16 cellular contexts compared by ENCODE assay signal in genomic region chr9:131717719-131718460, GRCh38. TPM values are rescaled to one million over a fixed set of nuclear protein-coding genes. Genes with fewer than 3 reads are reported as not detected.
DNase-seq lines count a peak whose midpoint lies in the region; ATAC-seq, FAIRE-seq and TF ChIP-seq lines count a peak whose summit lies in the region.
"Had no signal": no experiment of that assay in that cellular context is flagged by ENCODE, and none has a peak within 500 bp of the region (broad histone marks: within the 10 kb centered on the region; RNA-seq: fewer than 3 reads in every experiment).

No MANE protein-coding gene starts in this region.

- H4K91ac ChIP-seq in neuronal stem cell (ENCODE audit: low read depth, low read length, poor library complexity) = no peak overlapping the region

- no peaks in the 10 kb centered on the region for H3K27me3 Mint-ChIP-seq in CD14-positive monocyte (ENCODE audit: low read depth in 3 of 3)
- no peaks in the 10 kb centered on the region for H3K27me3 Mint-ChIP-seq in IgD-negative memory B cell
- H3K27me3 Mint-ChIP-seq in effector memory CD8-positive, alpha-beta T cell = no peaks in the 10 kb centered on the region

- H3K4me1 ChIP-seq in neuronal stem cell (ENCODE audit: control insufficient read depth in 2 of 2, insufficient read depth in 1 of 2, low read depth in 1 of 2, low read length in 2 of 2) = no peaks in the 10 kb centered on the region

- TF ChIP-seq CTCF in CD14-positive monocyte (IDR thresholded peaks at IDR 0.05) (no peak), D721Med (IDR thresholded peaks at IDR 0.05; ENCODE audit: insufficient read depth, missing control alignments) (no peak)

- no peak overlapping the region for H2AK5ac ChIP-seq in neuronal stem cell (ENCODE audit: low read depth, low read length)

- ATAC-seq in effector memory CD8-positive, alpha-beta T cell (replicated peaks) = no peak
- no peak for ATAC-seq in sciatic nerve
- ATAC-seq: HCT116 had no signal

- H3K18ac ChIP-seq in neuronal stem cell (ENCODE audit: low read length) = no peak overlapping the region

- H3K4me1 Mint-ChIP-seq in CD14-positive monocyte = peaks cover 55% of the 10 kb centered on the region
- peaks cover 39 to 69% (median 61%) of the 10 kb centered on the region in 3 donors for H3K4me1 Mint-ChIP-seq in IgD-negative memory B cell
- H3K4me1 Mint-ChIP-seq in effector memory CD8-positive, alpha-beta T cell (ENCODE audit: low read depth in 2 of 2) = peaks cover 68 to 77% of the 10 kb centered on the region in 2 donors

- no peak overlapping the region for H2BK15ac ChIP-seq in neuronal stem cell (ENCODE audit: low read length)

- no CpG with 5 or more reads among the region's 14 CpGs for WGBS in neuronal stem cell (ENCODE audit: extremely low coverage in 2 of 2, insufficient read length in 2 of 2, insufficient replicate concordance in 1 of 2), 2 donors

- no peak overlapping the region for H3K14ac ChIP-seq in neuronal stem cell (ENCODE audit: low read length)

- H3K9me3 Mint-ChIP-seq in CD14-positive monocyte = peaks cover 0 to 2% (median 0%) of the 10 kb centered on the region in 7 donors
- H3K9me3 Mint-ChIP-seq in IgD-negative memory B cell = no peaks in the 10 kb centered on the region
- H3K9me3 Mint-ChIP-seq in effector memory CD8-positive, alpha-beta T cell = no peaks in the 10 kb centered on the region

- peak overlapping the region; percentile 4 for H2BK5ac ChIP-seq in neuronal stem cell (ENCODE audit: low read length)

- H3K27ac ChIP-seq in neuronal stem cell (replicated peaks; ENCODE audit: low read length) = no peak overlapping the region
- H3K27ac ChIP-seq: ovary, WERI-Rb-1 had no signal

- DNase-seq in CD14-positive monocyte (ENCODE audit: low spot score) (no peak), neuronal stem cell (ENCODE audit: low spot score) (no peak), D721Med (ENCODE audit: insufficient read length, low spot score) (no peak), sciatic nerve (ENCODE audit: low spot score) (no peak)
- DNase-seq in effector memory CD8-positive, alpha-beta T cell = no peak
- no peak for DNase-seq in stimulated activated CD4-positive, alpha-beta T cell treated with anti-CD3 and anti-CD28 coated beads, Interleukin-2, amount 100 ng/mL, for 48 hours
- DNase-seq in activated CD8-positive, alpha-beta memory T cell treated with anti-CD3 and anti-CD28 coated beads, Interleukin-2, amount 50 U/mL, for 48 hours = no peak
- DNase-seq: BE2C; mesenchymal stem cell; NCI-H1417 treated with DMSO at 0.1 percent for 48 hours; ovary; stimulated activated CD4-positive, alpha-beta T cell treated with anti-CD3 and anti-CD28 coated beads, Interleukin-12 subunit alpha, Interleukin-12 subunit beta, amount 100 ng/mL, for 4 hours; WERI-Rb-1 had no signal

- no peak overlapping the region for H3K4me3 Mint-ChIP-seq in CD14-positive monocyte
- H3K4me3 Mint-ChIP-seq in IgD-negative memory B cell = peak overlapping the region in 2 of 4 donors; percentile 70 to 71
- peak overlapping the region in 1 of 2 donors; percentile 39 for H3K4me3 Mint-ChIP-seq in effector memory CD8-positive, alpha-beta T cell

- H3K36me3 Mint-ChIP-seq in CD14-positive monocyte (peaks cover 78 to 79% of the 10 kb centered on the region in 2 donors), IgD-negative memory B cell (peaks cover 3% of the 10 kb centered on the region)
- H3K36me3 Mint-ChIP-seq in effector memory CD8-positive, alpha-beta T cell (ENCODE audit: insufficient read depth) = peaks cover 39% of the 10 kb centered on the region

- H3K27ac Mint-ChIP-seq in CD14-positive monocyte (peak overlapping the region; percentile 38 to 92 (median 66)), IgD-negative memory B cell (peak overlapping the region; percentile 63 to 81 (median 75))
- H3K27ac Mint-ChIP-seq in effector memory CD8-positive, alpha-beta T cell = peak overlapping the region; percentile 83 to 89

- H3K79me1 ChIP-seq in neuronal stem cell (ENCODE audit: low read depth, low read length) = peaks cover 9% of the 10 kb centered on the region

- H3K4ac ChIP-seq in neuronal stem cell (ENCODE audit: low read length) = no peak overlapping the region

- no peak overlapping the region for H3K4me2 ChIP-seq in neuronal stem cell (ENCODE audit: insufficient read depth, low read length, poor library complexity, severe bottlenecking)

- no peak overlapping the region for H3K23ac ChIP-seq in neuronal stem cell (ENCODE audit: low read depth, low read length, poor library complexity)

- no peak overlapping the region for H3K9ac ChIP-seq in neuronal stem cell (ENCODE audit: low read depth, low read length, poor library complexity)

- H4K8ac ChIP-seq in neuronal stem cell (ENCODE audit: low read depth, low read length) = no peak overlapping the region

- no peak overlapping the region for H2AFZ ChIP-seq in neuronal stem cell (ENCODE audit: low read length)

- FAIRE-seq in D721Med (lab: Jason Lieb, UNC) = no peak
- FAIRE-seq: astrocyte had no signal

- H3K27me3 ChIP-seq in neuronal stem cell (ENCODE audit: control insufficient read depth in 3 of 3, insufficient read depth in 3 of 3, low read depth in 1 of 3, low read length in 3 of 3) = no peaks in the 10 kb centered on the region
- H3K27me3 ChIP-seq: BE2C, ovary had no signal

- no peak overlapping the region for H2BK12ac ChIP-seq in neuronal stem cell (ENCODE audit: low read length)

- H3K36me3 ChIP-seq in neuronal stem cell (replicated peaks in 1 of 2; ENCODE audit: control insufficient read depth in 2 of 2, insufficient read depth in 2 of 2, low read length in 2 of 2) = peaks cover 3 to 15% of the 10 kb centered on the region in 2 donors
- H3K36me3 ChIP-seq: BE2C, ovary, WERI-Rb-1 had no signal

- H3K9me3 ChIP-seq in neuronal stem cell (replicated peaks in 1 of 2; ENCODE audit: control insufficient read depth in 2 of 2, insufficient read depth in 1 of 2, low read depth in 1 of 2, low read length in 2 of 2) = no peaks in the 10 kb centered on the region
- H3K9me3 ChIP-seq: BE2C, ovary had no signal

- H2BK120ac ChIP-seq in neuronal stem cell (ENCODE audit: low read depth, low read length) = no peak overlapping the region

- no peak overlapping the region for H3K4me3 ChIP-seq in neuronal stem cell (ENCODE audit: low read length in 2 of 2)
- H3K4me3 ChIP-seq: ovary had no signal

- intact Hi-C loops in CD14-positive monocyte (cut with micrococcal nuclease) = no loop called here
- intact Hi-C loops in sciatic nerve (cut with DNase I) = no loop called here

RNA-seq across cellular contexts. Expression of gene RAPGEF1, which starts 22.0 kb away (rescaled TPM):
- polyA plus RNA-seq in CD14-positive monocyte (1 to 10 TPM; 1.7 to 3.0 TPM), IgD-negative memory B cell (40.8 TPM)
- 34.5 TPM for polyA plus RNA-seq in neuronal stem cell (2013, experiment 1 of 2)
- 33.7 TPM for polyA plus RNA-seq in neuronal stem cell (2013, experiment 2 of 2)
- 69.4 TPM for total RNA-seq in sciatic nerve

Comparison
In these comparisons a context has a peak if more than half of its experiments do, and no peak if none do; other contexts are left out.
1. RNA of gene RAPGEF1, which starts 22.0 kb away (polyA plus RNA-seq): 40.8 TPM in IgD-negative memory B cell (single experiment); 1.7 to 3.0 TPM in CD14-positive monocyte; every median in the first group is over 10 times any median in the second.
2. Peak in every context shown above with its lines, with median percentiles within 50 percentile points of each other: H3K27ac Mint-ChIP-seq.